In genomic region chrX:24186483-24186882, GRCh38 we compare ENCODE assay signal across 18 cellular contexts.
"Had no signal": no experiment of that assay in that cellular context is flagged by ENCODE, and none has a peak within 500 bp of the region (broad histone marks: within the 10 kb centered on the region; RNA-seq: fewer than 3 reads in every experiment).

No MANE protein-coding gene starts in this region.

- DNase-seq: activated CD4-positive, alpha-beta T cell treated with anti-CD3 and anti-CD28 coated beads for 48 hours; activated CD8-positive, alpha-beta memory T cell treated with anti-CD3 and anti-CD28 coated beads, Interleukin-2, amount 10 ng/mL, durations not matched to agents 7 days and 5 days; activated T-cell treated with anti-CD3 and anti-CD28 coated beads, Interleukin-2, amount 50 U/mL, for 48 hours; amniotic stem cell; cortex of kidney; effector CD8-positive, alpha-beta T cell; gastrocnemius medialis; left lung; mesenchymal stem cell; substantia nigra; T-cell; transverse colon; WERI-Rb-1 had no signal

- H3K9ac ChIP-seq: parathyroid adenoma had no signal

- H3K27ac ChIP-seq: gastrocnemius medialis, left lung, parathyroid adenoma, right atrium auricular region, SK-N-MC, transverse colon, WERI-Rb-1 had no signal

- H3K27me3 Mint-ChIP-seq: activated CD8-positive, alpha-beta memory T cell treated with anti-CD3 and anti-CD28 coated beads, Interleukin-2, amount 10 ng/mL, durations not matched to agents 7 days and 5 days; brain; central memory CD8-positive, alpha-beta T cell; T-cell had no signal

- ATAC-seq: activated CD8-positive, alpha-beta memory T cell treated with anti-CD3 and anti-CD28 coated beads, Interleukin-2, amount 10 ng/mL, durations not matched to agents 7 days and 5 days; gastrocnemius medialis; left lung had no signal

- H3K4me1 ChIP-seq: parathyroid adenoma had no signal

- H3K9me3 ChIP-seq: gastrocnemius medialis, left lung, right atrium auricular region, transverse colon had no signal

- H3K36me3 ChIP-seq: gastrocnemius medialis, right atrium auricular region, transverse colon had no signal

- H2AFZ ChIP-seq: parathyroid adenoma had no signal

- H3K4me3 Mint-ChIP-seq: activated CD8-positive, alpha-beta memory T cell treated with anti-CD3 and anti-CD28 coated beads, Interleukin-2, amount 10 ng/mL, durations not matched to agents 7 days and 5 days; brain; central memory CD8-positive, alpha-beta T cell had no signal

- H3K9me3 Mint-ChIP-seq: central memory CD8-positive, alpha-beta T cell; T-cell had no signal

- H3K27ac Mint-ChIP-seq: activated CD8-positive, alpha-beta memory T cell treated with anti-CD3 and anti-CD28 coated beads, Interleukin-2, amount 10 ng/mL, durations not matched to agents 7 days and 5 days had no signal

- H3K27me3 ChIP-seq: gastrocnemius medialis, left lung, right atrium auricular region, transverse colon had no signal

- H3K4me3 ChIP-seq: gastrocnemius medialis, left lung, right atrium auricular region, SK-N-MC, transverse colon had no signal
